1 cellular context compared by ENCODE assay signal in genomic region chr10:15211464-15211979, GRCh38.
TF ChIP-seq lines count a peak whose summit lies in the region.

No MANE protein-coding gene starts in this region.

TF ChIP-seq in endothelial cell of umbilical vein, 7 proteins besides CTCF, POLR2A, EP300 and RAD21:
- TF ChIP-seq MYC (IDR thresholded peaks at IDR 0.05; ENCODE audit: low read depth, low read length) (no peak), MAX (IDR thresholded peaks at IDR 0.05; ENCODE audit: insufficient read depth, insufficient read length) (no peak), POLR2AphosphoS5 (IDR thresholded peaks at IDR 0.05; ENCODE audit: insufficient read depth, low read depth, low read length) (no peak), GATA2 (IDR thresholded peaks at IDR 0.05; ENCODE audit: insufficient read depth, insufficient read length, low read depth, low read length) (peak; percentile 24), FOS (IDR thresholded peaks at IDR 0.05; ENCODE audit: borderline replicate concordance, insufficient read depth, low read length) (peak; percentile 80), JUN (IDR thresholded peaks at IDR 0.05; ENCODE audit: borderline replicate concordance, insufficient read depth, insufficient read length, low read depth) (peak; percentile 38), EZH2 (IDR thresholded peaks at IDR 0.05; ENCODE audit: borderline replicate concordance, low read depth, low read length, severe bottlenecking) (no peak)
TF ChIP-seq in endothelial cell of umbilical vein: peak in this region for 3.
